In genomic region chr13:110809871-110810486, GRCh38 we compare ENCODE assay signal across 24 cellular contexts.
"Had no signal": no experiment of that assay in that cellular context is flagged by ENCODE, and none has a peak within 500 bp of the region (broad histone marks: within the 10 kb centered on the region; RNA-seq: fewer than 3 reads in every experiment).

No MANE protein-coding gene starts in this region.

- ATAC-seq: activated CD8-positive, alpha-beta T cell treated with anti-CD3 and anti-CD28 coated beads for 36 hours; activated naive CD8-positive, alpha-beta T cell treated with anti-CD3 and anti-CD28 coated beads, Interleukin-2, amount 50 U/mL, for 24 hours; Right ventricle myocardium inferior; SK-N-SH treated with all-trans-retinoic acid at 6 μM for 48 hours; T-cell; T-helper 17 cell had no signal

- H3K4me3 ChIP-seq: PC-9 had no signal

- DNase-seq: activated CD4-positive, alpha-beta T cell treated with anti-CD3 and anti-CD28 coated beads, Interleukin-2, amount 10 ng/mL, durations not matched to agents 24 days and 14 days; activated CD4-positive, alpha-beta T cell treated with anti-CD3 and anti-CD28 coated beads, Interleukin-2, amount 50 U/mL, for 4 hours; activated CD8-positive, alpha-beta T cell treated with anti-CD3 and anti-CD28 coated beads for 36 hours; activated gamma-delta T cell; activated naive CD4-positive, alpha-beta T cell treated with Interleukin-2 at 50 U/mL for 16 hours; activated naive CD8-positive, alpha-beta T cell treated with anti-CD3 and anti-CD28 coated beads, Interleukin-2, amount 50 U/mL, for 24 hours; activated T-cell treated with anti-CD3 and anti-CD28 coated beads, Interleukin-2, amount 50 U/mL, for 24 hours; anterior cingulate cortex; caudate nucleus; cerebellar nuclear complex; NCI-H1092 treated with DMSO at 0.1 percent for 48 hours; NCI-H1417; NCI-H1694 treated with DMSO at 0.1 percent for 48 hours; NCI-H2029; NCI-H345; NCI-H524 treated with DMSO at 0.1 percent for 48 hours; NK-92 treated with Interleukin-12 subunit alpha and Interleukin-12 subunit beta, amount 100 ng/mL, for 24 hours; PC-9; SIG-M5; T-cell; T-helper 17 cell; T-helper 9 cell had no signal
